ENCODE assay signal across 12 cellular contexts in the genomic region with DNA sequence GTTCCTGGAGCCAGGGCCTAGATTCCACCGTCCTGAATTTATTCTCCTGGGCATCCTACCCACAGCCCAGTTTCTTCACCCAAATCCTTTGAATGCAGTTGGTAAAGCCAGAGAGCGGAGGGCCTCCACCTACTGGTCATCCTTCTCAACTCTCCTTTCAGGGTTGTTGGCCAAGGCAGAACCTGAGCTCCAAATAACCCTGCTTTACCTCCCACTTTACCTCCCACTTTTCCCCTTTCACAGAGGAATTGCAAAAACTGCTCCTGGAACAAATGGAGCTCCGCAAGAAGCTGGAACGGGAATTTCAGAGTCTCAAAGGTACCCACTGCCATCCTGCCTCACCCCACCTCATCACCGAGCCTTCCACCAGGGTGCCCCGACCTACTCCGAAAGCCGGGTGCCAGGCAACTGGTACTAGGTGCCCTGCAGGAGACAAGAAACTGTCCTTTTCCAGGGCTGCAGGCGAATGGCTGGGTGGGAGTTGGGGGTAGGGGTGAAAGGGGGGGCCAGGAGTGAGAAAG. TPM values are rescaled to one million over a fixed set of nuclear protein-coding genes. Genes with fewer than 3 reads are reported as not detected.
DNase-seq lines count a peak whose midpoint lies in the region; ATAC-seq and TF ChIP-seq lines count a peak whose summit lies in the region.
"Had no signal": no experiment of that assay in that cellular context is flagged by ENCODE, and none has a peak within 500 bp of the region (broad histone marks: within the 10 kb centered on the region; RNA-seq: fewer than 3 reads in every experiment).

No MANE protein-coding gene starts in this region.

- peaks cover 18% of the 10 kb centered on the region for H3K4me1 Mint-ChIP-seq in activated T-helper 2 cell treated with anti-CD3 and anti-CD28 coated beads, Interferon-gamma antibody, Interleukin-2, Interleukin-4, amounts not matched to agents 10 μg/mL and 5 μg/mL and 100 μg/mL, durations not matched to agents 14 hours and 24 hours and 36 hours (ENCODE audit: low read depth)

- no peaks in the 10 kb centered on the region for H4K20me1 ChIP-seq in PC-9 (ENCODE audit: insufficient read depth)

- H3K4me3 ChIP-seq in AG09309 (ENCODE audit: control insufficient read depth, low read depth, low read length) (no peak overlapping the region), PC-9 (no peak overlapping the region), fibroblast of the aortic adventitia (ENCODE audit: low read depth, low read length) (no peak overlapping the region)

- H3K27me3 ChIP-seq in PC-9 (ENCODE audit: insufficient read depth, low read depth): no peaks in the 10 kb centered on the region; the same call in 1 of the 2 replicates

- no peak for DNase-seq in AG09309 (ENCODE audit: low read depth)
- DNase-seq in PC-9: no peak
- peak; percentile 39 for DNase-seq in fibroblast of the aortic adventitia (ENCODE audit: low read depth)
- no peak for DNase-seq in caudate nucleus (lab: John Stamatoyannopoulos, UW)
- no peak for DNase-seq in activated T-helper 2 cell treated with anti-CD3 and anti-CD28 coated beads, Interferon-gamma antibody, Interleukin-2, Interleukin-4, amounts not matched to agents 10 μg/mL and 5 μg/mL and 100 μg/mL, durations not matched to agents 14 hours and 24 hours and 36 hours (ENCODE audit: low spot score)
- no peak for DNase-seq in NCI-H446 (lab: John Stamatoyannopoulos, UW)
- DNase-seq: activated CD4-positive, CD25-positive, alpha-beta regulatory T cell treated with anti-CD3 and anti-CD28 coated beads, Interleukin-2, amount 50 U/mL, for 72 hours; effector memory CD8-positive, alpha-beta T cell had no signal

- no peaks in the 10 kb centered on the region for H3K9me2 ChIP-seq in PC-9 (ENCODE audit: insufficient read depth)

- H3K36me3 ChIP-seq in PC-9 (ENCODE audit: low read depth): no peaks in the 10 kb centered on the region

- intact Hi-C loops in PC-9 (cut with micrococcal nuclease; ENCODE audit: unreplicated experiment): loop anchor here (10.0 kb wide), 4 partner anchors 587 to 947 kb away; no protein-coding TSS in a partner anchor
- intact Hi-C loops in activated T-helper 2 cell treated with anti-CD3 and anti-CD28 coated beads, Interferon-gamma antibody, Interleukin-2, Interleukin-4, amounts not matched to agents 10 μg/mL and 5 μg/mL and 100 μg/mL, durations not matched to agents 14 hours and 24 hours and 36 hours (cut with micrococcal nuclease): loop anchor here (10.0 kb wide), 1 partner anchor 527 kb away; no protein-coding TSS in a partner anchor

- H2AFZ ChIP-seq in PC-9: no peak overlapping the region

- CTCF ChIA-PET in PC-9 (lab: Charles Lee): interaction anchor here (0.9 kb wide), 1 partner anchor 531 kb away, joined by 4 read pairs; no protein-coding TSS in a partner anchor

- no peaks in the 10 kb centered on the region for H3K9me3 Mint-ChIP-seq in activated T-helper 2 cell treated with anti-CD3 and anti-CD28 coated beads, Interferon-gamma antibody, Interleukin-2, Interleukin-4, amounts not matched to agents 10 μg/mL and 5 μg/mL and 100 μg/mL, durations not matched to agents 14 hours and 24 hours and 36 hours
- H3K9me3 Mint-ChIP-seq: effector memory CD8-positive, alpha-beta T cell; stimulated activated naive CD8-positive, alpha-beta T cell treated with anti-CD3 and anti-CD28 coated beads, Interleukin-15, Interleukin-2, amounts not matched to agents 100 ng/mL and 50 ng/mL, for 24 hours had no signal

- H3K4me2 ChIP-seq in PC-9: no peak overlapping the region

- no peak overlapping the region for H3K27ac Mint-ChIP-seq in activated T-helper 2 cell treated with anti-CD3 and anti-CD28 coated beads, Interferon-gamma antibody, Interleukin-2, Interleukin-4, amounts not matched to agents 10 μg/mL and 5 μg/mL and 100 μg/mL, durations not matched to agents 14 hours and 24 hours and 36 hours
- H3K27ac Mint-ChIP-seq: effector memory CD8-positive, alpha-beta T cell; naive thymus-derived CD4-positive, alpha-beta T cell; stimulated activated naive CD8-positive, alpha-beta T cell treated with anti-CD3 and anti-CD28 coated beads, Interleukin-15, Interleukin-2, amounts not matched to agents 100 ng/mL and 50 ng/mL, for 24 hours had no signal

- H3F3A ChIP-seq in PC-9 (ENCODE audit: insufficient read depth, low read depth): no peaks in the 10 kb centered on the region

- POLR2A ChIA-PET in PC-9 (lab: Charles Lee; ENCODE audit: unreplicated experiment): no interaction called here

- no TSS peak for BruUV-seq in PC-9 (replicated peaks; lab: Mats Ljungman, UMichigan)

- H3K79me2 ChIP-seq in PC-9 (ENCODE audit: low read depth): no peaks in the 10 kb centered on the region

- TF ChIP-seq CTCF in AG09309 (IDR thresholded peaks at IDR 0.05; ENCODE audit: control insufficient read depth, insufficient read depth, low read depth, low read length, missing control alignments): peak; percentile 49
- TF ChIP-seq CTCF in GM12872 (IDR thresholded peaks at IDR 0.05; ENCODE audit: insufficient read depth, low read depth, low read length): peak; percentile 56
- TF ChIP-seq CTCF in PC-9 (conservative IDR thresholded peaks at IDR 0.05): peak; percentile 47
- TF ChIP-seq CTCF in fibroblast of the aortic adventitia (IDR thresholded peaks at IDR 0.05; ENCODE audit: insufficient read depth, low read length): no peak

- H3K4me1 ChIP-seq in PC-9 (replicated peaks; ENCODE audit: insufficient read depth): no peaks in the 10 kb centered on the region

- no peak for ATAC-seq in GM18519 (IDR thresholded peaks at IDR 0.05; ENCODE audit: low FRiP score, unreplicated experiment)
- ATAC-seq: effector memory CD8-positive, alpha-beta T cell; naive thymus-derived CD4-positive, alpha-beta T cell had no signal

- no peaks in the 10 kb centered on the region for H3K9me3 ChIP-seq in PC-9 (ENCODE audit: insufficient read depth, low read depth)

- H3K27me3 Mint-ChIP-seq in activated T-helper 2 cell treated with anti-CD3 and anti-CD28 coated beads, Interferon-gamma antibody, Interleukin-2, Interleukin-4, amounts not matched to agents 10 μg/mL and 5 μg/mL and 100 μg/mL, durations not matched to agents 14 hours and 24 hours and 36 hours (ENCODE audit: low read depth): peaks cover 74% of the 10 kb centered on the region

- H3K27ac ChIP-seq in PC-9: no peak overlapping the region
- H3K27ac ChIP-seq in caudate nucleus (ENCODE audit: low read depth, low read length): no peak overlapping the region

- no peaks in the 10 kb centered on the region for H3K36me3 Mint-ChIP-seq in activated T-helper 2 cell treated with anti-CD3 and anti-CD28 coated beads, Interferon-gamma antibody, Interleukin-2, Interleukin-4, amounts not matched to agents 10 μg/mL and 5 μg/mL and 100 μg/mL, durations not matched to agents 14 hours and 24 hours and 36 hours (ENCODE audit: low read depth)

- no peak overlapping the region for H3K4me3 Mint-ChIP-seq in activated T-helper 2 cell treated with anti-CD3 and anti-CD28 coated beads, Interferon-gamma antibody, Interleukin-2, Interleukin-4, amounts not matched to agents 10 μg/mL and 5 μg/mL and 100 μg/mL, durations not matched to agents 14 hours and 24 hours and 36 hours (ENCODE audit: low read depth)
- H3K4me3 Mint-ChIP-seq: stimulated activated naive CD8-positive, alpha-beta T cell treated with anti-CD3 and anti-CD28 coated beads, Interleukin-15, Interleukin-2, amounts not matched to agents 100 ng/mL and 50 ng/mL, for 24 hours had no signal

RNA-seq across cellular contexts. Expression of gene SKOR1, which starts 6.8 kb away (rescaled TPM):
- total RNA-seq in PC-9 (2021) (0.13 and 0.40 TPM in 2 replicates), fibroblast of the aortic adventitia (ENCODE audit: low replicate concordance) (0.08 and 0.09 TPM in 2 replicates)
- total RNA-seq in activated T-helper 2 cell treated with anti-CD3 and anti-CD28 coated beads, Interferon-gamma antibody, Interleukin-2, Interleukin-4, amounts not matched to agents 10 μg/mL and 5 μg/mL and 100 μg/mL, durations not matched to agents 14 hours and 24 hours and 36 hours: 0.09 and 0.21 TPM in 2 replicates

RNA-seq across cellular contexts. Expression of gene RNU6-1, which starts 7.8 kb away (rescaled TPM):
- total RNA-seq in PC-9 (2021) (not detected in 2 replicates), fibroblast of the aortic adventitia (ENCODE audit: low replicate concordance) (not detected in 2 replicates)
- not detected in 2 replicates for total RNA-seq in activated T-helper 2 cell treated with anti-CD3 and anti-CD28 coated beads, Interferon-gamma antibody, Interleukin-2, Interleukin-4, amounts not matched to agents 10 μg/mL and 5 μg/mL and 100 μg/mL, durations not matched to agents 14 hours and 24 hours and 36 hours
- total RNA-seq: naive thymus-derived CD4-positive, alpha-beta T cell had no signal
